In genomic region chr2:207531024-207531411, GRCh38 we compare ENCODE assay signal across 8 cellular contexts. TPM values are rescaled to one million over a fixed set of nuclear protein-coding genes. Genes with fewer than 3 reads are reported as not detected.
DNase-seq lines count a peak whose midpoint lies in the region; FAIRE-seq lines count a peak whose summit lies in the region.

No MANE protein-coding gene starts in this region.

- H3K27ac Mint-ChIP-seq in T-helper 2 cell treated with Interferon-gamma antibody and Interleukin-4, amounts not matched to agents 5 μg/mL and 100 μg/mL, for 36 hours: peak overlapping the region; percentile 93

- peak overlapping the region; percentile 60 for H3K4me2 ChIP-seq in trophoblast cell (ENCODE audit: low read length)

- H3K79me2 ChIP-seq in trophoblast cell (ENCODE audit: control insufficient read depth, insufficient read depth, low read length, poor library complexity): peaks cover 19% of the 10 kb centered on the region

- H3K27me3 Mint-ChIP-seq in T-helper 2 cell treated with Interferon-gamma antibody and Interleukin-4, amounts not matched to agents 5 μg/mL and 100 μg/mL, for 36 hours (ENCODE audit: low read depth): peaks cover 2% of the 10 kb centered on the region

- H4K8ac ChIP-seq in trophoblast cell (ENCODE audit: low read depth, low read length): no peak overlapping the region

- H3K23ac ChIP-seq in trophoblast cell (ENCODE audit: low read length): no peak overlapping the region

- H2BK120ac ChIP-seq in trophoblast cell (ENCODE audit: insufficient read depth, low read length, poor library complexity): no peak overlapping the region

- 0 to 1% methylated on average over 11 of the region's 11 CpGs for WGBS in esophagus, 2 donors
- no CpG with 5 or more reads among the region's 11 CpGs for WGBS in trophoblast cell (ENCODE audit: extremely low coverage, insufficient coverage, insufficient read length)

- no peaks in the 10 kb centered on the region for H3K36me3 ChIP-seq in esophagus (ENCODE audit: control insufficient read depth in 2 of 2, insufficient read depth in 2 of 2, low read length in 1 of 2)
- peaks cover 2 to 3% of the 10 kb centered on the region in 2 experiments for H3K36me3 ChIP-seq in trophoblast cell (ENCODE audit: control insufficient read depth in 1 of 2, insufficient read depth in 2 of 2, low read length in 2 of 2)

- H3K9me3 ChIP-seq in esophagus (ENCODE audit: control insufficient read depth in 2 of 2, insufficient read depth in 1 of 2, low read depth in 1 of 2, low read length in 1 of 2) (no peaks in the 10 kb centered on the region), trophoblast cell (ENCODE audit: insufficient read depth, low read depth, low read length) (no peaks in the 10 kb centered on the region)

- no peak overlapping the region for H4K12ac ChIP-seq in trophoblast cell (ENCODE audit: low read depth, low read length)

- H3K27me3 ChIP-seq in esophagus (ENCODE audit: control insufficient read depth in 1 of 2, insufficient read depth in 2 of 2, low read length in 2 of 2): no peaks in the 10 kb centered on the region
- H3K27me3 ChIP-seq in trophoblast cell (ENCODE audit: insufficient read depth, low read length): no peaks in the 10 kb centered on the region

- no peak overlapping the region for H2AFZ ChIP-seq in trophoblast cell (ENCODE audit: insufficient read depth, low read length, poor library complexity)

- H2AK5ac ChIP-seq in trophoblast cell (ENCODE audit: low read length): no peak overlapping the region

- no peak overlapping the region for H4K91ac ChIP-seq in trophoblast cell (ENCODE audit: low read depth, low read length)

- H2BK5ac ChIP-seq in trophoblast cell (ENCODE audit: low read depth, low read length, poor library complexity): no peak overlapping the region

- H3K18ac ChIP-seq in trophoblast cell (ENCODE audit: low read length): no peak overlapping the region

- peak; percentile 42 for FAIRE-seq in GM18507 (lab: Jason Lieb, UNC)

- peak overlapping the region; percentile 57 for H3K14ac ChIP-seq in trophoblast cell (ENCODE audit: low read length)

- no peak overlapping the region for H2BK12ac ChIP-seq in trophoblast cell (ENCODE audit: low read length)

- DNase-seq in A172 (ENCODE audit: low spot score) (peak; percentile 31), GM18507 (ENCODE audit: extremely low spot score, insufficient read length, low read depth) (no peak), trophoblast cell (no peak), H4 (ENCODE audit: low spot score) (no peak), NCI-H1930 (lab: John Stamatoyannopoulos, UW) (no peak), amniotic stem cell (lab: John Stamatoyannopoulos, UW) (no peak)
- peak; percentile 51 for DNase-seq in T-helper 2 cell treated with Interferon-gamma antibody and Interleukin-4, amounts not matched to agents 5 μg/mL and 100 μg/mL, for 36 hours (ENCODE audit: low spot score)

- H3K36me3 Mint-ChIP-seq in T-helper 2 cell treated with Interferon-gamma antibody and Interleukin-4, amounts not matched to agents 5 μg/mL and 100 μg/mL, for 36 hours (ENCODE audit: low read depth): peaks cover 33% of the 10 kb centered on the region

- peak overlapping the region; percentile 91 for H3K4ac ChIP-seq in trophoblast cell (ENCODE audit: low read depth, low read length)

- H3K4me1 ChIP-seq in esophagus (ENCODE audit: control insufficient read depth in 2 of 2, insufficient read depth in 2 of 2, low read length in 1 of 2) (no peaks in the 10 kb centered on the region), trophoblast cell (ENCODE audit: control insufficient read depth in 1 of 2, insufficient read depth in 2 of 2, low read length in 2 of 2) (peaks cover 0 to 6% of the 10 kb centered on the region in 2 experiments)

- H3K4me1 Mint-ChIP-seq in T-helper 2 cell treated with Interferon-gamma antibody and Interleukin-4, amounts not matched to agents 5 μg/mL and 100 μg/mL, for 36 hours (ENCODE audit: low read depth): peaks cover 45% of the 10 kb centered on the region

- H3K9ac ChIP-seq in trophoblast cell (ENCODE audit: low read length): no peak overlapping the region

- peak overlapping the region; percentile 97 to 100 for H3K27ac ChIP-seq in esophagus (ENCODE audit: low read depth in 2 of 2, low read length in 1 of 2)
- H3K27ac ChIP-seq in trophoblast cell (ENCODE audit: low read depth, low read length): no peak overlapping the region

- peak overlapping the region; percentile 96 for H3K4me3 Mint-ChIP-seq in T-helper 2 cell treated with Interferon-gamma antibody and Interleukin-4, amounts not matched to agents 5 μg/mL and 100 μg/mL, for 36 hours

- H3K79me1 ChIP-seq in trophoblast cell (ENCODE audit: low read length): peaks cover 14% of the 10 kb centered on the region

- H3K4me3 ChIP-seq in esophagus (ENCODE audit: low read depth in 1 of 2, low read length in 2 of 2) (peak overlapping the region; percentile 82 to 95), trophoblast cell (ENCODE audit: low read depth, low read length) (peak overlapping the region; percentile 69)

- no peaks in the 10 kb centered on the region for H3K9me3 Mint-ChIP-seq in T-helper 2 cell treated with Interferon-gamma antibody and Interleukin-4, amounts not matched to agents 5 μg/mL and 100 μg/mL, for 36 hours

RNA-seq across cellular contexts. Expression of gene CREB1, which starts 1.3 kb away (rescaled TPM):
- total RNA-seq in A172 (2014; rRNA removed; shearing (Covaris generic)): 69.1 and 73.3 TPM in 2 replicates
- 1 to 10 TPM; 5.3 to 6.2 TPM for polyA plus RNA-seq in esophagus
- 45.1 and 48.5 TPM in 2 replicates for polyA plus RNA-seq in trophoblast cell (2013)
- total RNA-seq in H4 (2014; rRNA removed; shearing (Covaris generic)): 11.2 and 37.9 TPM in 2 replicates

Comparison
In these comparisons a context has a peak if more than half of its experiments do, and no peak if none do; other contexts are left out.
1. DNase-seq: peak in A172 (single experiment) and T-helper 2 cell treated with Interferon-gamma antibody and Interleukin-4, amounts not matched to agents 5 μg/mL and 100 μg/mL, for 36 hours (single experiment); none in GM18507 (single experiment), trophoblast cell (0 of 2), H4 (single experiment), NCI-H1930 (0 of 2) and amniotic stem cell (single experiment).